1 cellular context compared by ENCODE assay signal in the genomic region with DNA sequence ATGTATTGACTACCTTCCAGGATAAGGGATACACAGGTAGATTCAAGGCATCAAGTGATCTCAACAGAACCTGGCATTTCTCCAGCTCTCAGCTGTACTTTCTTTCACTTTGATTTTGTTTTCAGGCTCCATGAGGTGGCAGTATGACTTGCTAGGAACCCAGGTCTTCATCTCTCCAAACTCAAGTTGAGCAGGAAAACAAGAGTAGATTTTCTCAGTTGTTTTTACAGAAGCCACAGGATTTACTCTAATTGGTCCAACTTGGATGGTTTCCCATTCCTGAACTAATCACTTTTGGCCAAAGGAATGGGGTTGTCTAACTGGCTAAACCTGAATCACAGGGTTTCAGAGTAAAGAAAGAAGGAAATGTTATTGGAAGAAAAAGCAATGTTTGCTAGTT.
A peak's percentile ranks its signal among the peaks of the same experiment; 100 is the strongest.
TF ChIP-seq lines count a peak whose summit lies in the region.

No MANE protein-coding gene starts in this region.

TF ChIP-seq in K562, 482 proteins besides CTCF, POLR2A, EP300 and RAD21 (continued from another document):
- TF ChIP-seq, protein P1, sequence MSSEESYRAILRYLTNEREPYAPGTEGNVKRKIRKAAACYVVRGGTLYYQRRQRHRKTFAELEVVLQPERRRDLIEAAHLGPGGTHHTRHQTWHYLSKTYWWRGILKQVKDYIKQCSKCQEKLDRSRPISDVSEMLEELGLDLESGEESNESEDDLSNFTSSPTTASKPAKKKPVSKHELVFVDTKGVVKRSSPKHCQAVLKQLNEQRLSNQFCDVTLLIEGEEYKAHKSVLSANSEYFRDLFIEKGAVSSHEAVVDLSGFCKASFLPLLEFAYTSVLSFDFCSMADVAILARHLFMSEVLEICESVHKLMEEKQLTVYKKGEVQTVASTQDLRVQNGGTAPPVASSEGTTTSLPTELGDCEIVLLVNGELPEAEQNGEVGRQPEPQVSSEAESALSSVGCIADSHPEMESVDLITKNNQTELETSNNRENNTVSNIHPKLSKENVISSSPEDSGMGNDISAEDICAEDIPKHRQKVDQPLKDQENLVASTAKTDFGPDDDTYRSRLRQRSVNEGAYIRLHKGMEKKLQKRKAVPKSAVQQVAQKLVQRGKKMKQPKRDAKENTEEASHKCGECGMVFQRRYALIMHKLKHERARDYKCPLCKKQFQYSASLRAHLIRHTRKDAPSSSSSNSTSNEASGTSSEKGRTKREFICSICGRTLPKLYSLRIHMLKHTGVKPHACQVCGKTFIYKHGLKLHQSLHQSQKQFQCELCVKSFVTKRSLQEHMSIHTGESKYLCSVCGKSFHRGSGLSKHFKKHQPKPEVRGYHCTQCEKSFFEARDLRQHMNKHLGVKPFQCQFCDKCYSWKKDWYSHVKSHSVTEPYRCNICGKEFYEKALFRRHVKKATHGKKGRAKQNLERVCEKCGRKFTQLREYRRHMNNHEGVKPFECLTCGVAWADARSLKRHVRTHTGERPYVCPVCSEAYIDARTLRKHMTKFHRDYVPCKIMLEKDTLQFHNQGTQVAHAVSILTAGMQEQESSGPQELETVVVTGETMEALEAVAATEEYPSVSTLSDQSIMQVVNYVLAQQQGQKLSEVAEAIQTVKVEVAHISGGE (CRISPR knock-in tag; IDR thresholded peaks at IDR 0.05): peak in 1 of 3 experiments; percentile 49; a peak in 1 of 6 replicates
- TF ChIP-seq ZFP1 (CRISPR knock-in tag; IDR thresholded peaks at IDR 0.05) (no peak), GATAD2A (IDR thresholded peaks at IDR 0.05) (no peak), ZKSCAN1 (IDR thresholded peaks at IDR 0.05; ENCODE audit: low read depth, low read length) (no peak), ZNF507 (tag; conservative IDR thresholded peaks at IDR 0.05) (no peak), DACH1 (IDR thresholded peaks at IDR 0.05; ENCODE audit: partially characterized antibody) (no peak), NFATC3 (IDR thresholded peaks at IDR 0.05) (no peak), NFE2 (IDR thresholded peaks at IDR 0.05; ENCODE audit: low read depth) (no peak), NFIC (IDR thresholded peaks at IDR 0.05) (peak; percentile 76)
